In the genomic region with DNA sequence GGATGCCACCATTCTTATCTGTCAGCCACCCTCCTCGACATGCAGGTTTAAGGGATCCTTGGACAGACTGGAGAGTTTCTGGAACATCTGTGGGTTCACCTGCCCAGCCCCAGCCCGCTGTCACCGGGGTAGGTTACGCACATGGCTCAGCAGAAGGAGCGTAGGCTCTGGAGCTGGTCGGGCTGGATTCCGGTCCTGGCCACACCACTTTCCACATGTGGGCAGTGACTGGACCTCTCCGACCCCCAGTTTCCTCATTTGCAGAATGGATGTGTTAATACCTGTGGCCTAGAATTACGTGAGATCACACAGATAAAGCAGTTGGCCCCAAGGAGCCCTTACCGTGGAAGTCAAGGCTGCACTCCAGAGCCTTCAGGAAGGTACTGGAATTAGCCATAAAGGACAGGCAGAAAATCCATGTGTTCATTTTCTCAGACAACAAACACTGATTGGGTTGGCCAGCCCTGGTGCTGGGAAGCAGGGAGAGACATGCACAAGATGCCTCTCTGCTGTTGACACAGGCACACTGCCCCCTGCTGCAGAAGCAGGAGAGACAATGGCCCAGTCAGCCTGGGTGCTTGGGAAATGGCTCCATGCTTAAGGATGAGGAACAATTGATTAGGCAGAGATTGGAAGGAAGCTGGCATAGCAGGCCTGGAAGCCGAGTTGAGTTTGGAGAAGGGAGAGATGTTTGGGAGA, we compare ENCODE assay signal across 11 cellular contexts. TPM values are rescaled to one million over a fixed set of nuclear protein-coding genes. Genes with fewer than 3 reads are reported as not detected.
DNase-seq lines count a peak whose midpoint lies in the region; ATAC-seq and TF ChIP-seq lines count a peak whose summit lies in the region.
"Had no signal": no experiment of that assay in that cellular context is flagged by ENCODE, and none has a peak within 500 bp of the region (broad histone marks: within the 10 kb centered on the region; RNA-seq: fewer than 3 reads in every experiment).

No MANE protein-coding gene starts in this region.

- H2AFZ ChIP-seq in OCI-LY3 (ENCODE audit: low read depth, low read length) (no peak overlapping the region), fibroblast of lung (ENCODE audit: low read length) (no peak overlapping the region)

- H3K9me3 ChIP-seq in OCI-LY3 (ENCODE audit: insufficient read depth, low read length) (no peaks in the 10 kb centered on the region), fibroblast of lung (ENCODE audit: control insufficient read depth, insufficient read depth, low read depth, low read length) (no peaks in the 10 kb centered on the region)

- no peaks in the 10 kb centered on the region for H3K79me2 ChIP-seq in OCI-LY3 (ENCODE audit: low read length)
- H3K79me2 ChIP-seq in fibroblast of lung (ENCODE audit: control insufficient read depth, insufficient read depth, low read length), result no peaks in the 10 kb centered on the region

- CTCF ChIA-PET in RWPE1 (lab: Yijun Ruan, JAX), result interaction anchor here (0.7 kb wide), 1 partner anchor 84 kb away, joined by 3 read pairs; no protein-coding TSS in a partner anchor

- no peak for ATAC-seq in HG02759 (IDR thresholded peaks at IDR 0.05; ENCODE audit: unreplicated experiment)
- ATAC-seq: left ventricle myocardium superior had no signal

- peak; percentile 13 for TF ChIP-seq CTCF in AG10803 (conservative IDR thresholded peaks at IDR 0.05; ENCODE audit: low read length)
- TF ChIP-seq CTCF in GM12864 (IDR thresholded peaks at IDR 0.05; ENCODE audit: low read depth, low read length, missing control alignments), result peak; percentile 51
- peak; percentile 50 for TF ChIP-seq CTCF in OCI-LY3 (IDR thresholded peaks at IDR 0.05; ENCODE audit: low read depth, low read length)
- TF ChIP-seq CTCF in fibroblast of lung (conservative IDR thresholded peaks at IDR 0.05 in 1 of 2, IDR thresholded peaks at IDR 0.05 in 1 of 2; ENCODE audit: low read depth in 1 of 2, low read length in 2 of 2), result peak; percentile 8 to 33
- TF ChIP-seq CTCF in RWPE1 (conservative IDR thresholded peaks at IDR 0.05; ENCODE audit: low read depth), result no peak

- H3K27me3 ChIP-seq in OCI-LY3 (ENCODE audit: low read depth, low read length) (no peaks in the 10 kb centered on the region), fibroblast of lung (ENCODE audit: control insufficient read depth, insufficient read depth, low read length) (no peaks in the 10 kb centered on the region)

- H3K36me3 ChIP-seq in OCI-LY3 (replicated peaks; ENCODE audit: low read depth, low read length) (no peaks in the 10 kb centered on the region), fibroblast of lung (ENCODE audit: control insufficient read depth, insufficient read depth, low read length) (no peaks in the 10 kb centered on the region)

- H3K4me3 ChIP-seq in AG10803 (ENCODE audit: low read length) (no peak overlapping the region), GM12864 (ENCODE audit: low read depth, low read length) (no peak overlapping the region), OCI-LY3 (ENCODE audit: low read length) (no peak overlapping the region), fibroblast of lung (replicated peaks in 1 of 4; ENCODE audit: control extremely low read depth in 1 of 4, insufficient read depth in 1 of 4, low read depth in 3 of 4, low read length in 4 of 4) (no peak overlapping the region)

- no peaks in the 10 kb centered on the region for H4K20me1 ChIP-seq in OCI-LY3 (ENCODE audit: insufficient read depth, low read length)
- no peaks in the 10 kb centered on the region for H4K20me1 ChIP-seq in fibroblast of lung (ENCODE audit: control insufficient read depth, extremely low read depth, insufficient read depth, low read length)

- POLR2A ChIA-PET in RWPE1 (lab: Yijun Ruan, JAX; ENCODE audit: low non-redundant PET), result no interaction called here

- H3K27ac ChIP-seq in OCI-LY3 (ENCODE audit: low read length), result no peak overlapping the region
- H3K27ac ChIP-seq in fibroblast of lung (ENCODE audit: insufficient read depth, low read length), result no peak overlapping the region
- H3K27ac ChIP-seq in RWPE1, result no peak overlapping the region

- H3K4me2 ChIP-seq in OCI-LY3 (ENCODE audit: low read length) (no peak overlapping the region), fibroblast of lung (ENCODE audit: extremely low read depth, insufficient read depth, low read length) (no peak overlapping the region)

- H3K4me1 ChIP-seq in OCI-LY3 (ENCODE audit: low read length), result no peaks in the 10 kb centered on the region
- peaks cover under 1% of the 10 kb centered on the region for H3K4me1 ChIP-seq in fibroblast of lung (ENCODE audit: control insufficient read depth, extremely low read depth, insufficient read depth, low read length)

- H3K9ac ChIP-seq in OCI-LY3 (ENCODE audit: low read length) (no peak overlapping the region), fibroblast of lung (ENCODE audit: insufficient read depth, low read length) (no peak overlapping the region)

- no peak for DNase-seq in AG10803 (ENCODE audit: low read depth)
- DNase-seq in GM12864 (ENCODE audit: low read depth), result no peak
- no peak for DNase-seq in fibroblast of lung (ENCODE audit: low read depth in 2 of 2)
- no peak for DNase-seq in DMS53 treated with DMSO at 0.1 percent for 48 hours (lab: John Stamatoyannopoulos, UW; ENCODE audit: unreplicated experiment)
- no peak for DNase-seq in RWPE1 (ENCODE audit: low spot score)
- DNase-seq in HK-2 (ENCODE audit: unreplicated experiment), result no peak
- DNase-seq: activated CD4-positive, alpha-beta T cell treated with anti-CD3 and anti-CD28 coated beads for 4 hours; EL; left ventricle myocardium superior had no signal

RNA-seq across cellular contexts. Expression of a gene that starts 58.8 kb away (rescaled TPM):
- 81.9 and 107 TPM in 2 replicates for total RNA-seq in fibroblast of lung
- 89.2 and 166 TPM in 2 replicates for polyA plus RNA-seq in fibroblast of lung
- polyA plus RNA-seq in fibroblast of lung (2012), result 183 and 273 TPM in 2 replicates
- polyA minus RNA-seq in fibroblast of lung (ENCODE audit: low replicate concordance), result 343 and 595 TPM in 2 replicates

RNA-seq across cellular contexts. Expression of a gene that starts 59.1 kb away (rescaled TPM):
- 79.6 and 117 TPM in 2 replicates for total RNA-seq in fibroblast of lung
- polyA plus RNA-seq in fibroblast of lung, result 36.2 and 50.7 TPM in 2 replicates
- 37.7 and 56.8 TPM in 2 replicates for polyA plus RNA-seq in fibroblast of lung (2012)
- 87.9 and 103 TPM in 2 replicates for polyA minus RNA-seq in fibroblast of lung (ENCODE audit: low replicate concordance)
